1 cellular context compared by ENCODE assay signal in genomic region chr5:4942831-4943178, GRCh38.
TF ChIP-seq lines count a peak whose summit lies in the region.

No MANE protein-coding gene starts in this region.

TF ChIP-seq in GM23338, 12 proteins besides CTCF, POLR2A, EP300 and RAD21 (continued from another document):
- TF ChIP-seq ETS1 (IDR thresholded peaks at IDR 0.05): no peak
- TF ChIP-seq EZH2phosphoT487 (IDR thresholded peaks at IDR 0.05; ENCODE audit: unreplicated experiment): no peak
- TF ChIP-seq REST (IDR thresholded peaks at IDR 0.05; ENCODE audit: unreplicated experiment): no peak
